ENCODE assay signal across 28 cellular contexts in the genomic region with DNA sequence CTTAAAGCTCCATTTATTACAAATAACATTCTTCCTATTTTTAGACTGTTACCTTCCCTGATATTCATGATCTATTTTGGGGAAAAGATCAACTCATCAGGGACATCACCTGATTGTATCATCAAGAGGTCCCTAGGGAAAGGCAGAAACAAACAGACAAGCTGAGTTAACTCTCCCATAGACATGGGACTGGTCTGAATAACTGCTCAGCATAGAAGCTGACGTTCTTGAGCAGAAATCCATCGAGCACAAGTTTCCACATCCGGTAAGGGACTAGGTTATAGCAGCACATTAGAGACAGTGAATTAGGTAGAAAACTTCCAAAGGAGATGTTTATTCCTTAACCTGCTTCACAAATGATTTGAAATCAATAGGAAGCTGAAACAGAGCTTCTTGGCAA.
"Had no signal": no experiment of that assay in that cellular context is flagged by ENCODE, and none has a peak within 500 bp of the region (broad histone marks: within the 10 kb centered on the region; RNA-seq: fewer than 3 reads in every experiment).

No MANE protein-coding gene starts in this region.

- H3K27ac ChIP-seq: brain microvascular endothelial cell, Peyer's patch, RWPE1 had no signal

- FAIRE-seq: K562, TTC549 had no signal

- H3K4me3 ChIP-seq: K562, Peyer's patch had no signal

- DNase-seq: activated CD4-positive, alpha-beta T cell treated with anti-CD3 and anti-CD28 coated beads for 36 hours; activated CD4-positive, alpha-beta T cell treated with anti-CD3 and anti-CD28 coated beads, Interleukin-2, amount 10 ng/mL, durations not matched to agents 7 days and 5 days; activated CD4-positive, alpha-beta T cell treated with anti-CD3 and anti-CD28 coated beads, Interleukin-2, amount 50 U/mL, for 48 hours; activated CD8-positive, alpha-beta memory T cell treated with anti-CD3 and anti-CD28 coated beads, Interleukin-2, amount 50 U/mL, for 4 hours; activated gamma-delta T cell treated with Interleukin-2 at 50 U/mL for 16 hours; activated naive CD4-positive, alpha-beta T cell treated with anti-CD3 and anti-CD28 coated beads for 36 hours; activated naive CD8-positive, alpha-beta T cell treated with anti-CD3 and anti-CD28 coated beads, Interleukin-2, amount 50 U/mL, for 24 hours; activated T-cell treated with anti-CD3 and anti-CD28 coated beads for 4 hours; activated T-cell treated with anti-CD3 and anti-CD28 coated beads, Interleukin-2, amount 50 U/mL, for 4 hours; anterior cingulate cortex; brain microvascular endothelial cell; central memory CD4-positive, alpha-beta T cell; NCI-H1092 treated with DMSO at 0.1 percent for 48 hours; NCI-H146; NCI-H187; NCI-H2029 treated with DMSO at 0.1 percent for 48 hours; NCI-H2227 treated with DMSO at 0.1 percent for 48 hours; NCI-H524 treated with DMSO at 0.1 percent for 48 hours; NCI-H748 treated with DMSO at 0.1 percent for 48 hours; NK-92 treated with Interleukin-12 subunit alpha and Interleukin-12 subunit beta, amount 100 ng/mL, for 24 hours; PC-3; Peyer's patch; SIG-M5 had no signal

- H3K27me3 ChIP-seq: brain microvascular endothelial cell, Peyer's patch had no signal

- ATAC-seq: activated CD4-positive, alpha-beta T cell treated with anti-CD3 and anti-CD28 coated beads for 36 hours; activated naive CD4-positive, alpha-beta T cell treated with anti-CD3 and anti-CD28 coated beads, Interleukin-2, amount 50 U/mL, for 72 hours; activated naive CD8-positive, alpha-beta T cell treated with anti-CD3 and anti-CD28 coated beads, Interleukin-2, amount 50 U/mL, for 24 hours; activated T-cell treated with anti-CD3 and anti-CD28 coated beads, Interleukin-2, amount 50 U/mL, for 4 hours; K562; PC-3; Right ventricle myocardium inferior had no signal

- H3K4me1 ChIP-seq: Peyer's patch had no signal

- H3K9me3 ChIP-seq: Peyer's patch had no signal

- H3K36me3 ChIP-seq: brain microvascular endothelial cell, Peyer's patch had no signal
